8 cellular contexts compared by ENCODE assay signal in genomic region chr7:136405931-136406777, GRCh38.
DNase-seq lines count a peak whose midpoint lies in the region; ATAC-seq and TF ChIP-seq lines count a peak whose summit lies in the region.

No MANE protein-coding gene starts in this region.

- H3K9me3 Mint-ChIP-seq in glutamatergic neuron (ENCODE audit: unreplicated experiment) = no peaks in the 10 kb centered on the region

- H3K9me3 ChIP-seq in parathyroid adenoma (ENCODE audit: control insufficient read depth, low read length) = no peaks in the 10 kb centered on the region

- no peak overlapping the region for H2AFZ ChIP-seq in parathyroid adenoma

- H3K27me3 Mint-ChIP-seq in glutamatergic neuron (ENCODE audit: unreplicated experiment) = no peaks in the 10 kb centered on the region

- ATAC-seq in GM19043 (IDR thresholded peaks at IDR 0.05; ENCODE audit: low read depth, unreplicated experiment) (peak; percentile 88), HG03103 (IDR thresholded peaks at IDR 0.05; ENCODE audit: low read depth, unreplicated experiment) (peak; percentile 90)

- H3K36me3 Mint-ChIP-seq in glutamatergic neuron (ENCODE audit: unreplicated experiment) = no peaks in the 10 kb centered on the region

- peak overlapping the region; percentile 90 for H3K27ac Mint-ChIP-seq in glutamatergic neuron (ENCODE audit: unreplicated experiment)

- no peaks in the 10 kb centered on the region for H3K36me3 ChIP-seq in parathyroid adenoma (ENCODE audit: control insufficient read depth, insufficient read depth, low read length)

- no peak overlapping the region for H3K4me2 ChIP-seq in parathyroid adenoma (ENCODE audit: low read length)

- H3K27ac ChIP-seq in parathyroid adenoma = no peak overlapping the region

- no peaks in the 10 kb centered on the region for H3K4me1 ChIP-seq in parathyroid adenoma

- no peak overlapping the region for H3K4me3 ChIP-seq in parathyroid adenoma (ENCODE audit: low read depth, low read length)

- H3K4me3 Mint-ChIP-seq in glutamatergic neuron (ENCODE audit: unreplicated experiment) = peak overlapping the region; percentile 79

- no peaks in the 10 kb centered on the region for H3K79me2 ChIP-seq in parathyroid adenoma

- no peak overlapping the region for H3K9ac ChIP-seq in parathyroid adenoma

- DNase-seq in DMS153 (lab: John Stamatoyannopoulos, UW) (peak; percentile 19), NCI-H2081 (lab: John Stamatoyannopoulos, UW) (peak; percentile 79 to 86), glutamatergic neuron (peak; percentile 34), activated gamma-delta T cell treated with Interleukin-2 at 50 U/mL for 16 hours (no peak)
- DNase-seq in activated CD4-positive, alpha-beta T cell treated with anti-CD3 and anti-CD28 coated beads, Interleukin-2, amount 50 U/mL, for 48 hours = peak; percentile 9 to 24

- peaks cover 3% of the 10 kb centered on the region for H3K4me1 Mint-ChIP-seq in glutamatergic neuron (ENCODE audit: low read depth, unreplicated experiment)

- TF ChIP-seq CTCF in glutamatergic neuron (IDR thresholded peaks at IDR 0.05; ENCODE audit: partially characterized antibody, unreplicated experiment) = peak; percentile 95
- peak; percentile 56 for TF ChIP-seq CTCF in parathyroid adenoma (IDR thresholded peaks at IDR 0.05)

- H3K27me3 ChIP-seq in parathyroid adenoma (ENCODE audit: control insufficient read depth, insufficient read depth, low read length) = no peaks in the 10 kb centered on the region
